ENCODE assay signal across 27 cellular contexts in genomic region chr2:189091253-189091652, GRCh38.
A peak's percentile ranks its signal among the peaks of the same experiment; 100 is the strongest.
DNase-seq lines count a peak whose midpoint lies in the region; ATAC-seq and TF ChIP-seq lines count a peak whose summit lies in the region.
"Had no signal": no experiment of that assay in that cellular context is flagged by ENCODE, and none has a peak within 500 bp of the region (broad histone marks: within the 10 kb centered on the region; RNA-seq: fewer than 3 reads in every experiment).

No MANE protein-coding gene starts in this region.

- H3K27me3 Mint-ChIP-seq in HFFc6 (ENCODE audit: insufficient read depth) = peaks cover 2% of the 10 kb centered on the region
- H3K27me3 Mint-ChIP-seq: effector memory CD8-positive, alpha-beta T cell; naive thymus-derived CD8-positive, alpha-beta T cell had no signal

- peak overlapping the region; percentile 58 for H3K27ac ChIP-seq in hepatocyte
- peak overlapping the region; percentile 20 to 67 for H3K27ac ChIP-seq in tibial artery
- H3K27ac ChIP-seq: adrenal gland, colonic mucosa, KMS-11, PC-9 had no signal

- H3K4me2 ChIP-seq in hepatocyte = no peak overlapping the region
- H3K4me2 ChIP-seq: KMS-11, PC-9 had no signal

- H3K27me3 ChIP-seq in hepatocyte (no peaks in the 10 kb centered on the region), tibial artery (no peaks in the 10 kb centered on the region)
- H3K27me3 ChIP-seq: adrenal gland, breast epithelium, colonic mucosa, stomach had no signal

- DNase-seq in HFFc6 (peak; percentile 60), astrocyte of the spinal cord (ENCODE audit: low read depth, low spot score) (peak; percentile 29), hepatocyte (ENCODE audit: low spot score) (no peak), tibial artery (no peak), omental fat pad (ENCODE audit: low spot score) (no peak), COLO829 (ENCODE audit: low spot score) (no peak), NCI-H2029 (lab: John Stamatoyannopoulos, UW) (no peak)
- DNase-seq: activated CD4-positive, alpha-beta T cell treated with anti-CD3 and anti-CD28 coated beads, Interleukin-2, amount 10 ng/mL, durations not matched to agents 7 days and 5 days; activated T-cell treated with anti-CD3 and anti-CD28 coated beads, Interleukin-2, amount 50 U/mL, for 4 hours; adrenal gland; colonic mucosa; DND-41; effector memory CD8-positive, alpha-beta T cell; midbrain; naive thymus-derived CD8-positive, alpha-beta T cell; NCI-H1436 treated with DMSO at 0.1 percent for 48 hours; NCI-H526; occipital lobe; PC-9; stimulated activated CD4-positive, alpha-beta T cell treated with anti-CD3 and anti-CD28 coated beads, Interleukin-2, amount 100 ng/mL, for 24 hours; stomach had no signal

- WGBS in hepatocyte (ENCODE audit: low lambda C conversion rate, missing lambda C conversion rate) = 81% methylated on average over 1 of the region's 1 CpG

- in situ Hi-C loops in astrocyte of the spinal cord (cut with HindIII; ENCODE audit: low sequenced_read_pairs) = no loop called here

- H3K4me1 ChIP-seq in hepatocyte (ENCODE audit: insufficient read depth) = peaks cover 6% of the 10 kb centered on the region
- H3K4me1 ChIP-seq in tibial artery = peaks cover 0 to 50% (median 11%) of the 10 kb centered on the region in 4 donors
- H3K4me1 ChIP-seq: breast epithelium, colonic mucosa had no signal

- H3K9me2 ChIP-seq in hepatocyte (replicated peaks; ENCODE audit: insufficient read depth) = no peaks in the 10 kb centered on the region

- no peak for ATAC-seq in omental fat pad (ENCODE audit: low FRiP score)
- ATAC-seq: activated T-cell treated with anti-CD3 and anti-CD28 coated beads, Interleukin-2, amount 50 U/mL, for 4 hours; effector memory CD8-positive, alpha-beta T cell; esophagus mucosa; HCT116; naive thymus-derived CD8-positive, alpha-beta T cell; Right ventricle myocardium inferior had no signal

- no peak overlapping the region for H3K4me3 Mint-ChIP-seq in HFFc6
- H3K4me3 Mint-ChIP-seq: activated CD4-positive, alpha-beta T cell treated with anti-CD3 and anti-CD28 coated beads, Interleukin-2, amount 10 ng/mL, durations not matched to agents 7 days and 5 days; activated T-cell treated with anti-CD3 and anti-CD28 coated beads, Interleukin-2, amount 50 U/mL, for 4 hours; CD14-positive monocyte; effector memory CD8-positive, alpha-beta T cell; naive thymus-derived CD8-positive, alpha-beta T cell had no signal

- H2AFZ ChIP-seq in hepatocyte = no peak overlapping the region
- H2AFZ ChIP-seq: PC-9 had no signal

- intact Hi-C loops in tibial artery (cut with DNase I; ENCODE audit: low total_unique reads) = loop anchor here (10.0 kb wide), 1 partner anchor 324 kb away; no protein-coding TSS in a partner anchor

- no peaks in the 10 kb centered on the region for H3K9me3 Mint-ChIP-seq in HFFc6
- H3K9me3 Mint-ChIP-seq: activated CD4-positive, alpha-beta T cell treated with anti-CD3 and anti-CD28 coated beads, Interleukin-2, amount 10 ng/mL, durations not matched to agents 7 days and 5 days; activated T-cell treated with anti-CD3 and anti-CD28 coated beads, Interleukin-2, amount 50 U/mL, for 4 hours; CD14-positive monocyte; effector memory CD8-positive, alpha-beta T cell; naive thymus-derived CD8-positive, alpha-beta T cell had no signal

- H4K20me1 ChIP-seq in hepatocyte (ENCODE audit: insufficient read depth, poor library complexity, severe bottlenecking) = no peaks in the 10 kb centered on the region

- H3K36me3 ChIP-seq in hepatocyte (replicated peaks; ENCODE audit: insufficient read depth, low read depth) (no peaks in the 10 kb centered on the region), tibial artery (peaks cover 4 to 15% (median 9%) of the 10 kb centered on the region in 3 donors)
- H3K36me3 ChIP-seq: adrenal gland, breast epithelium, colonic mucosa had no signal

- H3K4me3 ChIP-seq in astrocyte of the spinal cord (ENCODE audit: low read depth, low read length) (no peak overlapping the region), hepatocyte (no peak overlapping the region), tibial artery (no peak overlapping the region)
- H3K4me3 ChIP-seq: adrenal gland, breast epithelium, colonic mucosa, PC-9, stomach had no signal

- no peak for TF ChIP-seq CTCF in HFFc6 (IDR thresholded peaks at IDR 0.05)
- TF ChIP-seq CTCF in astrocyte of the spinal cord (IDR thresholded peaks at IDR 0.05; ENCODE audit: low read depth, low read length) = no peak
- no peak for TF ChIP-seq CTCF in hepatocyte (IDR thresholded peaks at IDR 0.05; ENCODE audit: poor library complexity)
- TF ChIP-seq CTCF in tibial artery (IDR thresholded peaks at IDR 0.05) = no peak
- no peak for TF ChIP-seq CTCF in omental fat pad (IDR thresholded peaks at IDR 0.05)

- H3K4me1 Mint-ChIP-seq in HFFc6 (ENCODE audit: low read depth) = peaks cover 100% of the 10 kb centered on the region
- H3K4me1 Mint-ChIP-seq: CD14-positive monocyte had no signal

- peaks cover 80% of the 10 kb centered on the region for H3K36me3 Mint-ChIP-seq in HFFc6 (ENCODE audit: low read depth)
- H3K36me3 Mint-ChIP-seq: CD14-positive monocyte; naive thymus-derived CD8-positive, alpha-beta T cell had no signal

- H3K9me3 ChIP-seq in hepatocyte (ENCODE audit: low read depth) = no peaks in the 10 kb centered on the region
- H3K9me3 ChIP-seq in tibial artery = no peaks in the 10 kb centered on the region
- H3K9me3 ChIP-seq: adrenal gland, breast epithelium, colonic mucosa, stomach had no signal

- no peaks in the 10 kb centered on the region for H3K79me2 ChIP-seq in hepatocyte

- H3K27ac Mint-ChIP-seq in HFFc6 = peak overlapping the region; percentile 83
- H3K27ac Mint-ChIP-seq: activated CD4-positive, alpha-beta T cell treated with anti-CD3 and anti-CD28 coated beads, Interleukin-2, amount 10 ng/mL, durations not matched to agents 7 days and 5 days; CD14-positive monocyte; effector memory CD8-positive, alpha-beta T cell; naive thymus-derived CD8-positive, alpha-beta T cell had no signal

Comparison
In these comparisons a context has a peak if more than half of its experiments do, and no peak if none do; other contexts are left out.
1. DNase-seq: peak in HFFc6 (single experiment) and astrocyte of the spinal cord (single experiment); none in hepatocyte (single experiment), tibial artery (0 of 2), omental fat pad (single experiment), COLO829 (single experiment) and NCI-H2029 (single experiment).